ENCODE assay signal across 1 cellular context in the genomic region with DNA sequence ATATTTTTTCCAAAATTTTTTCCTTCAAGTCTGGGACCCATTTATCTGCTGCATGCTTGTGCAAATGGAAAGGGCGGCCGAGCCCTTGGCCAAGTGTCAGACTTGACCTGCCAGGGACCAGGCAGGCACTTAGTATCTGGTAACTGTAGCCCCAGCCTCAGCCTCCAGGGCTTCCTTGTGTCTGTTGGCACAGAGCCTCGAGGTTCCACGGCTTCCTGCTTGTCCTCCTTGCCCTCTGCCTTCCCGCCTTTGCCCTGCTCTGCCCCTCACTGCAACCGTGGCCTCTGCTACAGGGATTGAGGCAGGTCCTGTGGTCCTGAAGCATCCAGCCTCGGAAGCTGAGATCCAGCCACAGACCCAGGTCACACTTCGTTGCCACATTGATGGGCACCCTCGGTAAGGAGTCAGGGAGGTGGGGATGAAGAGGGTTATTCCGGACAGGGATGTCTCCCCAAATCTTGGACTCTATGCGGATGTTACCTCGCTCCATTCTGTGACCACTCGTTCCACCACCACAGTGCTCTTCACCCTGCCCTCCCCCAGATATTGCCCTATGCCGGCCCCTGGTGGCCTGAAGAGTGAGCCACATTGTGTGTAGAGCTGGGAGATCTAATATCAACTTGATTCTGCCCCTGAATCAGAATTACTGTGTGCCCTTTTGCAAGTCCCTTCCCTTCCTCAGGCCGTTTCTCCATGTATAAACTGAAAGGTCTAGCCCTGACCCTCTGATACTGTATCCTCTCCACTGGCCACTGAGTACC.
TF ChIP-seq lines count a peak whose summit lies in the region.

No MANE protein-coding gene starts in this region.

TF ChIP-seq in endothelial cell of umbilical vein, 7 proteins besides CTCF, POLR2A, EP300 and RAD21:
- TF ChIP-seq MYC (IDR thresholded peaks at IDR 0.05; ENCODE audit: low read depth, low read length) = no peak
- no peak for TF ChIP-seq POLR2AphosphoS5 (IDR thresholded peaks at IDR 0.05; ENCODE audit: insufficient read depth, low read depth, low read length)
- no peak for TF ChIP-seq GATA2 (IDR thresholded peaks at IDR 0.05; ENCODE audit: insufficient read depth, insufficient read length, low read depth, low read length)
- TF ChIP-seq JUN (IDR thresholded peaks at IDR 0.05; ENCODE audit: borderline replicate concordance, insufficient read depth, insufficient read length, low read depth) = no peak
- no peak for TF ChIP-seq EZH2 (IDR thresholded peaks at IDR 0.05; ENCODE audit: borderline replicate concordance, low read depth, low read length, severe bottlenecking)
- no peak for TF ChIP-seq FOS (IDR thresholded peaks at IDR 0.05; ENCODE audit: borderline replicate concordance, insufficient read depth, low read length)
- TF ChIP-seq, protein P1, sequence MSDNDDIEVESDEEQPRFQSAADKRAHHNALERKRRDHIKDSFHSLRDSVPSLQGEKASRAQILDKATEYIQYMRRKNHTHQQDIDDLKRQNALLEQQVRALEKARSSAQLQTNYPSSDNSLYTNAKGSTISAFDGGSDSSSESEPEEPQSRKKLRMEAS (IDR thresholded peaks at IDR 0.05; ENCODE audit: insufficient read depth, insufficient read length) = no peak
